Comparison of ENCODE assay signal across 33 cellular contexts in genomic region chr4:146590801-146591200, GRCh38. TPM values are rescaled to one million over a fixed set of nuclear protein-coding genes. Genes with fewer than 3 reads are reported as not detected.
"Had no signal": no experiment of that assay in that cellular context is flagged by ENCODE, and none has a peak within 500 bp of the region (broad histone marks: within the 10 kb centered on the region; RNA-seq: fewer than 3 reads in every experiment).

No MANE protein-coding gene starts in this region.

- H3K27me3 ChIP-seq: adrenal gland, body of pancreas, esophagus muscularis mucosa, gastrocnemius medialis, heart right ventricle, hepatocyte had no signal

- H3K4me1 ChIP-seq: body of pancreas, esophagus muscularis mucosa, foreskin keratinocyte, gastrocnemius medialis had no signal

- H3K36me3 ChIP-seq: adrenal gland, esophagus muscularis mucosa, gastrocnemius medialis, heart right ventricle had no signal

- H3K9me3 ChIP-seq: adrenal gland, body of pancreas, gastrocnemius medialis had no signal

- H3K36me3 Mint-ChIP-seq: activated naive CD8-positive, alpha-beta T cell treated with anti-CD3 and anti-CD28 coated beads for 36 hours had no signal

- ATAC-seq: activated naive CD8-positive, alpha-beta T cell treated with anti-CD3 and anti-CD28 coated beads, Interleukin-2, amount 50 U/mL, for 24 hours; activated T-cell treated with anti-CD3 and anti-CD28 coated beads, Interleukin-2, amount 50 U/mL, for 4 hours; activated T-helper 17 cell treated with anti-CD3 and anti-CD28 coated beads, Interleukin-2, amount 50 U/mL, for 72 hours; body of pancreas; effector memory CD8-positive, alpha-beta T cell; foreskin keratinocyte; gastrocnemius medialis; heart right ventricle; WTC11 had no signal

- H3K4me2 ChIP-seq: hepatocyte had no signal

- H3K9me3 Mint-ChIP-seq: activated T-helper 17 cell treated with anti-CD3 and anti-CD28 coated beads, Interleukin-2, amount 50 U/mL, for 72 hours had no signal

- H3K4me3 ChIP-seq: adrenal gland, body of pancreas, esophagus muscularis mucosa, gastrocnemius medialis, heart right ventricle, hepatocyte had no signal

- DNase-seq: activated CD4-positive, alpha-beta memory T cell treated with anti-CD3 and anti-CD28 coated beads, Interleukin-2, amount 10 ng/mL, durations not matched to agents 7 days and 5 days; activated CD4-positive, alpha-beta T cell treated with anti-CD3 and anti-CD28 coated beads for 1 hour; activated CD4-positive, alpha-beta T cell treated with anti-CD3 and anti-CD28 coated beads for 4 hours; activated CD4-positive, alpha-beta T cell treated with anti-CD3 and anti-CD28 coated beads, Interleukin-2, amount 10 ng/mL, durations not matched to agents 7 days and 5 days; activated CD4-positive, alpha-beta T cell treated with anti-CD3 and anti-CD28 coated beads, Interleukin-2, amount 50 U/mL, for 4 hours; activated CD8-positive, alpha-beta memory T cell treated with anti-CD3 and anti-CD28 coated beads, Interleukin-2, amount 50 U/mL, for 48 hours; activated effector memory CD4-positive, alpha-beta T cell treated with Interleukin-2 at 50 U/mL for 16 hours; activated gamma-delta T cell treated with Interleukin-2 at 50 U/mL for 16 hours; activated naive CD4-positive, alpha-beta T cell treated with anti-CD3 and anti-CD28 coated beads, Interleukin-2, amount 50 U/mL, for 16 hours; activated naive CD4-positive, alpha-beta T cell treated with Interleukin-2 at 50 U/mL for 16 hours; activated naive CD8-positive, alpha-beta T cell treated with anti-CD3 and anti-CD28 coated beads for 36 hours; activated naive CD8-positive, alpha-beta T cell treated with anti-CD3 and anti-CD28 coated beads, Interleukin-2, amount 50 U/mL, for 24 hours; activated T-cell treated with anti-CD3 and anti-CD28 coated beads, Interleukin-2, amount 50 U/mL, for 4 hours; adrenal gland; amygdala; aorta; body of pancreas; caudate nucleus; cortex of kidney; dermis blood vessel endothelial cell; effector CD4-positive, alpha-beta T cell; effector memory CD8-positive, alpha-beta T cell; erythroblast; foreskin keratinocyte; gastrocnemius medialis; heart right ventricle; T-helper 2 cell had no signal

- H3K27ac ChIP-seq: adrenal gland, body of pancreas, esophagus muscularis mucosa, foreskin keratinocyte, gastrocnemius medialis, heart right ventricle, hepatocyte had no signal

- H2AFZ ChIP-seq: hepatocyte had no signal

- H3K27ac Mint-ChIP-seq: activated CD4-positive, alpha-beta memory T cell treated with anti-CD3 and anti-CD28 coated beads, Interleukin-2, amount 10 ng/mL, durations not matched to agents 7 days and 5 days; activated CD4-positive, alpha-beta T cell treated with anti-CD3 and anti-CD28 coated beads, Interleukin-2, amount 10 ng/mL, durations not matched to agents 7 days and 5 days; activated naive CD8-positive, alpha-beta T cell treated with anti-CD3 and anti-CD28 coated beads for 36 hours; activated naive CD8-positive, alpha-beta T cell treated with anti-CD3 and anti-CD28 coated beads, Interleukin-2, amount 50 U/mL, for 24 hours; activated T-helper 17 cell treated with anti-CD3 and anti-CD28 coated beads, Interleukin-2, amount 50 U/mL, for 72 hours; effector memory CD8-positive, alpha-beta T cell; WTC11 had no signal

- H3K79me2 ChIP-seq: hepatocyte had no signal

RNA-seq across cellular contexts. Expression of gene POU4F2, which starts 47.9 kb away (rescaled TPM):
- total RNA-seq: activated CD4-positive, alpha-beta memory T cell treated with anti-CD3 and anti-CD28 coated beads, Interleukin-2, amount 10 ng/mL, durations not matched to agents 7 days and 5 days; activated CD4-positive, alpha-beta T cell treated with anti-CD3 and anti-CD28 coated beads, Interleukin-2, amount 10 ng/mL, durations not matched to agents 7 days and 5 days; activated naive CD8-positive, alpha-beta T cell treated with anti-CD3 and anti-CD28 coated beads for 36 hours; activated T-cell treated with anti-CD3 and anti-CD28 coated beads, Interleukin-2, amount 50 U/mL, for 4 hours; activated T-helper 17 cell treated with anti-CD3 and anti-CD28 coated beads, Interleukin-2, amount 50 U/mL, for 72 hours; adrenal gland; aorta; body of pancreas; chondrocyte; dermis blood vessel endothelial cell; esophagus muscularis mucosa; foreskin keratinocyte; gastrocnemius medialis; glomerular endothelial cell; heart right ventricle; WTC11 had no signal
- polyA plus RNA-seq: adrenal gland, aorta, foreskin keratinocyte, heart right ventricle, hepatocyte had no signal
